In genomic region chr9:89021154-89021803, GRCh38 we compare ENCODE assay signal across 8 cellular contexts. TPM values are rescaled to one million over a fixed set of nuclear protein-coding genes. Genes with fewer than 3 reads are reported as not detected.
A peak's percentile ranks its signal among the peaks of the same experiment; 100 is the strongest.
DNase-seq lines count a peak whose midpoint lies in the region; ATAC-seq and TF ChIP-seq lines count a peak whose summit lies in the region.

No MANE protein-coding gene starts in this region.

- peak; percentile 85 for ATAC-seq in RWPE2 (ENCODE audit: low read depth)
- peak in 3 of 4 donors; percentile 46 to 69 (median 57) for ATAC-seq in psoas muscle
- no peak for ATAC-seq in HG03565 (IDR thresholded peaks at IDR 0.05; ENCODE audit: unreplicated experiment)
- ATAC-seq in GM18870 (IDR thresholded peaks at IDR 0.05; ENCODE audit: unreplicated experiment) = no peak

- intact Hi-C loops in Calu3 (cut with micrococcal nuclease; ENCODE audit: unreplicated experiment) = loop anchor here (10.0 kb wide), 2 partner anchors 114 to 164 kb away; no protein-coding TSS in a partner anchor
- intact Hi-C loops in psoas muscle (cut with DNase I) = no loop called here

- peaks cover 7% of the 10 kb centered on the region for H3K36me3 Mint-ChIP-seq in Calu3 (ENCODE audit: insufficient read depth, unreplicated experiment)

- H3K9me3 ChIP-seq in RWPE2 (ENCODE audit: severe bottlenecking) (no peaks in the 10 kb centered on the region), psoas muscle (no peaks in the 10 kb centered on the region)

- H3K36me3 ChIP-seq in RWPE2 (ENCODE audit: low read depth) = no peaks in the 10 kb centered on the region
- no peaks in the 10 kb centered on the region for H3K36me3 ChIP-seq in psoas muscle (ENCODE audit: insufficient read depth in 1 of 2, low read depth in 1 of 2)

- peaks cover 4% of the 10 kb centered on the region for H3K4me1 ChIP-seq in RWPE2 (ENCODE audit: insufficient read depth, poor library complexity, severe bottlenecking)
- no peaks in the 10 kb centered on the region for H3K4me1 ChIP-seq in psoas muscle

- WGBS in psoas muscle, 3 donors = 71 to 83% (median 79%) methylated on average over 8 of the region's 8 CpGs

- peaks cover 15% of the 10 kb centered on the region for H3K4me1 Mint-ChIP-seq in Calu3 (ENCODE audit: low read depth, unreplicated experiment)

- H3K4me3 Mint-ChIP-seq in Calu3 (ENCODE audit: low read depth, unreplicated experiment) = peak overlapping the region; percentile 6

- no peak overlapping the region for H3K27ac ChIP-seq in RWPE2 (ENCODE audit: poor library complexity, severe bottlenecking)
- H3K27ac ChIP-seq in psoas muscle = no peak overlapping the region

- peak; percentile 41 for DNase-seq in Calu3
- no peak for DNase-seq in RWPE2 (ENCODE audit: low spot score)
- DNase-seq in fibroblast of the aortic adventitia (ENCODE audit: low read depth) = peak; percentile 91
- peak; percentile 49 to 68 for DNase-seq in psoas muscle
- DNase-seq in stimulated activated naive CD4-positive, alpha-beta T cell treated with Interleukin-2 at 50 U/mL for 16 hours (lab: John Stamatoyannopoulos, UW) = no peak
- DNase-seq in NCI-H82 treated with DMSO at 0.1 percent for 48 hours (lab: John Stamatoyannopoulos, UW; ENCODE audit: unreplicated experiment) = no peak

- TF ChIP-seq CTCF in Calu3 (IDR thresholded peaks at IDR 0.05; ENCODE audit: unreplicated experiment) = no peak
- no peak for TF ChIP-seq CTCF in RWPE2 (IDR thresholded peaks at IDR 0.05; ENCODE audit: poor library complexity, severe bottlenecking)
- TF ChIP-seq CTCF in fibroblast of the aortic adventitia (IDR thresholded peaks at IDR 0.05; ENCODE audit: insufficient read depth, low read length) = no peak
- TF ChIP-seq CTCF in psoas muscle (IDR thresholded peaks at IDR 0.05) = no peak

- H3K27me3 ChIP-seq in RWPE2 (ENCODE audit: insufficient read depth, poor library complexity, severe bottlenecking) = no peaks in the 10 kb centered on the region
- no peaks in the 10 kb centered on the region for H3K27me3 ChIP-seq in psoas muscle (ENCODE audit: insufficient read depth in 3 of 3, low read length in 2 of 3)

- BruUV-seq in Calu3 (replicated peaks; lab: Mats Ljungman, UMichigan) = no TSS peak

- CTCF ChIA-PET in Calu3 (lab: Charles Lee) = interaction anchor here (0.7 to 1.4 kb wide), 3 partner anchors 20 to 849 kb away, joined by 3 read pairs; no protein-coding TSS in a partner anchor

- no peaks in the 10 kb centered on the region for H3K27me3 Mint-ChIP-seq in Calu3 (ENCODE audit: unreplicated experiment)

- H3K4me3 ChIP-seq in RWPE2 (ENCODE audit: severe bottlenecking) (no peak overlapping the region), fibroblast of the aortic adventitia (ENCODE audit: low read depth, low read length) (no peak overlapping the region), psoas muscle (no peak overlapping the region)

- H3K27ac Mint-ChIP-seq in Calu3 (ENCODE audit: unreplicated experiment) = peak overlapping the region; percentile 75

- H3K9me3 Mint-ChIP-seq in Calu3 (ENCODE audit: low read depth, unreplicated experiment) = no peaks in the 10 kb centered on the region

RNA-seq across cellular contexts. Expression of gene S1PR3, which starts 30.0 kb away (rescaled TPM):
- total RNA-seq in Calu3 (2022) (0.66 and 0.76 TPM in 2 replicates), fibroblast of the aortic adventitia (ENCODE audit: low replicate concordance) (12.8 and 31.1 TPM in 2 replicates), psoas muscle (1 to 10 TPM; 4.3 to 5.2 (median 4.9) TPM)
- 1 to 10 TPM; 2.3 to 4.7 (median 4.2) TPM for polyA plus RNA-seq in psoas muscle

Comparison
In these comparisons a context has a peak if more than half of its experiments do, and no peak if none do; other contexts are left out.
1. DNase-seq: peak in Calu3 (single experiment), fibroblast of the aortic adventitia (single experiment) and psoas muscle (2 of 2); none in RWPE2 (single experiment), stimulated activated naive CD4-positive, alpha-beta T cell treated with Interleukin-2 at 50 U/mL for 16 hours (single experiment) and NCI-H82 treated with DMSO at 0.1 percent for 48 hours (single experiment).
2. ATAC-seq: peak in RWPE2 (single experiment) and psoas muscle (3 of 4); none in HG03565 (single experiment) and GM18870 (single experiment).